In genomic region chr10:110353244-110354119, GRCh38 we compare ENCODE assay signal across 8 cellular contexts. TPM values are rescaled to one million over a fixed set of nuclear protein-coding genes. Genes with fewer than 3 reads are reported as not detected.
A peak's percentile ranks its signal among the peaks of the same experiment; 100 is the strongest.
DNase-seq lines count a peak whose midpoint lies in the region; ATAC-seq and FAIRE-seq lines count a peak whose summit lies in the region.

No MANE protein-coding gene starts in this region.

- ATAC-seq in activated naive CD4-positive, alpha-beta T cell treated with anti-CD3 and anti-CD28 coated beads, Interleukin-2, amount 50 U/mL, for 72 hours: peak; percentile 63 to 76
- ATAC-seq in left lobe of liver: peak; percentile 19
- ATAC-seq in HG03196 (IDR thresholded peaks at IDR 0.05; ENCODE audit: unreplicated experiment): no peak
- ATAC-seq in GM21619 (IDR thresholded peaks at IDR 0.05; ENCODE audit: unreplicated experiment): no peak

- no peaks in the 10 kb centered on the region for H3K9me3 ChIP-seq in CD4-positive, alpha-beta memory T cell (ENCODE audit: control insufficient read depth in 1 of 2, low read length in 2 of 2)

- H3K4me1 Mint-ChIP-seq in CD4-positive, alpha-beta memory T cell: peaks cover 43 to 54% (median 51%) of the 10 kb centered on the region in 4 donors

- peak; percentile 63 for FAIRE-seq in urothelium cell line (lab: Jason Lieb, UNC)

- H3K36me3 Mint-ChIP-seq in CD4-positive, alpha-beta memory T cell: no peaks in the 10 kb centered on the region
- H3K36me3 Mint-ChIP-seq in activated naive CD4-positive, alpha-beta T cell treated with anti-CD3 and anti-CD28 coated beads, Interleukin-2, amount 50 U/mL, for 72 hours: no peaks in the 10 kb centered on the region

- no peaks in the 10 kb centered on the region for H3K27me3 Mint-ChIP-seq in CD4-positive, alpha-beta memory T cell

- peak; percentile 28 to 82 (median 46) for DNase-seq in CD4-positive, alpha-beta memory T cell
- DNase-seq in NCI-H69 (lab: John Stamatoyannopoulos, UW) (peak; percentile 16), left lobe of liver (ENCODE audit: low spot score) (no peak), urothelium cell line (ENCODE audit: low spot score) (peak; percentile 52), inferior parietal cortex (ENCODE audit: extremely low spot score) (no peak)
- peak; percentile 39 to 68 for DNase-seq in activated naive CD4-positive, alpha-beta T cell treated with anti-CD3 and anti-CD28 coated beads, Interleukin-2, amount 50 U/mL, for 72 hours (ENCODE audit: low spot score in 2 of 2)

- peak overlapping the region in 6 of 7 donors; percentile 93 to 100 (median 100) for H3K27ac Mint-ChIP-seq in CD4-positive, alpha-beta memory T cell
- peak overlapping the region in 1 of 2 donors; percentile 91 for H3K27ac Mint-ChIP-seq in activated naive CD4-positive, alpha-beta T cell treated with anti-CD3 and anti-CD28 coated beads, Interleukin-2, amount 50 U/mL, for 72 hours

- H3K36me3 ChIP-seq in CD4-positive, alpha-beta memory T cell (ENCODE audit: insufficient read depth, low read length): no peaks in the 10 kb centered on the region

- intact Hi-C loops in CD4-positive, alpha-beta memory T cell (cut with micrococcal nuclease): loop anchor here (1.0 to 5.0 kb wide), 6 partner anchors 43 to 216 kb away; no protein-coding TSS in a partner anchor

- CTCF ChIA-PET in CD4-positive, alpha-beta memory T cell (lab: Charles Lee; ENCODE audit: partially characterized antibody): interaction anchor here (0.6 to 6.9 kb wide), 31 partner anchors 8 to 212 kb away, joined by 3 to 142 read pairs (median 4); partner anchors contain the start of gene DUSP5

- H3K9me3 Mint-ChIP-seq in CD4-positive, alpha-beta memory T cell: peaks cover 0 to 3% (median 0%) of the 10 kb centered on the region in 8 donors
- no peaks in the 10 kb centered on the region for H3K9me3 Mint-ChIP-seq in activated naive CD4-positive, alpha-beta T cell treated with anti-CD3 and anti-CD28 coated beads, Interleukin-2, amount 50 U/mL, for 72 hours

- POLR2A ChIA-PET in CD4-positive, alpha-beta memory T cell (lab: Charles Lee; ENCODE audit: partially characterized antibody): interaction anchor here (1.0 to 5.7 kb wide), 9 partner anchors 10 to 193 kb away, joined by 3 to 113 read pairs (median 11); partner anchors contain the start of genes DUSP5 and SMNDC1

- H3K4me3 ChIP-seq in CD4-positive, alpha-beta memory T cell (ENCODE audit: low read length in 2 of 2): no peak overlapping the region

- no peak overlapping the region for H3K27ac ChIP-seq in CD4-positive, alpha-beta memory T cell (ENCODE audit: low read depth, low read length)

- no peaks in the 10 kb centered on the region for H3K27me3 ChIP-seq in CD4-positive, alpha-beta memory T cell (ENCODE audit: insufficient read depth, low read length)

- H3K4me1 ChIP-seq in CD4-positive, alpha-beta memory T cell (ENCODE audit: insufficient read depth, low read length): peaks cover 50% of the 10 kb centered on the region

- H3K4me3 Mint-ChIP-seq in CD4-positive, alpha-beta memory T cell: peak overlapping the region in 7 of 8 donors; percentile 14 to 75 (median 53)

RNA-seq across cellular contexts. Expression of gene SMNDC1, which starts 48.8 kb away (rescaled TPM):
- total RNA-seq in CD4-positive, alpha-beta memory T cell: 10 to 100 TPM; 39.0 to 39.3 TPM
- polyA plus RNA-seq in CD4-positive, alpha-beta memory T cell: 10 to 100 TPM; 11.3 to 22.6 TPM
- 10 to 100 TPM; 37.9 to 65.1 TPM for total RNA-seq in activated naive CD4-positive, alpha-beta T cell treated with anti-CD3 and anti-CD28 coated beads, Interleukin-2, amount 50 U/mL, for 72 hours
- total RNA-seq in left lobe of liver: 8.8 TPM

Comparison
In these comparisons a context has a peak if more than half of its experiments do, and no peak if none do; other contexts are left out.
1. DNase-seq: peak in CD4-positive, alpha-beta memory T cell (5 of 5), NCI-H69 (single experiment), activated naive CD4-positive, alpha-beta T cell treated with anti-CD3 and anti-CD28 coated beads, Interleukin-2, amount 50 U/mL, for 72 hours (2 of 2) and urothelium cell line (single experiment); none in left lobe of liver (single experiment) and inferior parietal cortex (single experiment).
2. ATAC-seq: peak in activated naive CD4-positive, alpha-beta T cell treated with anti-CD3 and anti-CD28 coated beads, Interleukin-2, amount 50 U/mL, for 72 hours (2 of 2) and left lobe of liver (single experiment); none in HG03196 (single experiment) and GM21619 (single experiment).